ENCODE assay signal across 8 cellular contexts in genomic region chr19:9323557-9323918, GRCh38. TPM values are rescaled to one million over a fixed set of nuclear protein-coding genes. Genes with fewer than 3 reads are reported as not detected.
DNase-seq lines count a peak whose midpoint lies in the region; ATAC-seq and TF ChIP-seq lines count a peak whose summit lies in the region.

No MANE protein-coding gene starts in this region.

- TF ChIP-seq POLR2A in lower leg skin (IDR thresholded peaks at IDR 0.05) = no peak

- intact Hi-C loops in dorsolateral prefrontal cortex (cut with DNase I) (loop anchor here (5.0 to 10.0 kb wide), 2 partner anchors 114 to 351 kb away; partner anchors contain the start of genes ZNF266 (in 2 of the 2) and ZNF562 (in 1 of the 2)), lower leg skin (cut with DNase I; ENCODE audit: low total_unique reads) (no loop called here)

- H3K27me3 ChIP-seq in dorsolateral prefrontal cortex = no peaks in the 10 kb centered on the region

- peak; percentile 26 for ATAC-seq in HG02763 (IDR thresholded peaks at IDR 0.05; ENCODE audit: unreplicated experiment)

- peak overlapping the region; percentile 67 to 100 (median 89) for H3K4me3 ChIP-seq in dorsolateral prefrontal cortex
- H3K4me3 ChIP-seq in lower leg skin (ENCODE audit: low read depth, poor library complexity, severe bottlenecking) = peak overlapping the region; percentile 92

- WGBS in lower leg skin, 2 donors = 3 to 5% methylated on average over 9 of the region's 9 CpGs

- peak overlapping the region; percentile 52 to 96 (median 89) for H3K27ac ChIP-seq in dorsolateral prefrontal cortex

- TF ChIP-seq CTCF in dorsolateral prefrontal cortex (IDR thresholded peaks at IDR 0.05 in 54 of 56, conservative IDR thresholded peaks at IDR 0.05 in 2 of 56; ENCODE audit: low read depth in 1 of 56, partially characterized antibody in 56 of 56) = peak in 2 of 56 donors; percentile 19 to 27
- TF ChIP-seq CTCF in lower leg skin (IDR thresholded peaks at IDR 0.05) = no peak

- DNase-seq in activated gamma-delta T cell treated with Interleukin-2 at 50 U/mL for 16 hours (peak; percentile 33), activated gamma-delta T cell (lab: John Stamatoyannopoulos, UW) (no peak), NCI-H1436 (lab: John Stamatoyannopoulos, UW) (peak; percentile 67), T-helper 9 cell (peak; percentile 9), dorsolateral prefrontal cortex (peak; percentile 39 to 85 (median 72)), lower leg skin (ENCODE audit: low spot score in 2 of 2) (peak; percentile 44 to 83)
- DNase-seq in stimulated activated CD8-positive, alpha-beta memory T cell treated with anti-CD3 and anti-CD28 coated beads, Interleukin-15, amount 100 ng/mL, for 48 hours (ENCODE audit: low read depth in 2 of 2) = peak; percentile 16 to 28

RNA-seq across cellular contexts. Expression of gene ZNF559, which starts 0.4 kb away (rescaled TPM):
- total RNA-seq in dorsolateral prefrontal cortex = 10 to 100 TPM; 14.4 to 49.0 (median 29.6) TPM
- total RNA-seq in lower leg skin = 10 to 100 TPM in 2 of 4 donors, 1 to 10 TPM in 2; 3.6 to 12.8 (median 9.2) TPM

RNA-seq across cellular contexts. Expression of gene ZNF699, which starts 13.9 kb away (rescaled TPM):
- 10 to 100 TPM in 26 of 120 experiments, 1 to 10 TPM in 94; 4.8 to 14.5 (median 8.3) TPM for total RNA-seq in dorsolateral prefrontal cortex
- 10 to 100 TPM; 12.9 to 19.2 (median 16.1) TPM for total RNA-seq in lower leg skin

RNA-seq across cellular contexts. Expression of gene ZNF177, which starts 39.3 kb away (rescaled TPM):
- 10 to 100 TPM in 48 of 120 experiments, 1 to 10 TPM in 72; 3.1 to 22.0 (median 9.1) TPM for total RNA-seq in dorsolateral prefrontal cortex
- total RNA-seq in lower leg skin = 1 to 10 TPM in 2 of 4 donors, under 1 TPM in 1, not detected in 1; 0.38 to 1.5 (median 1.1) TPM
